36 cellular contexts compared by ENCODE assay signal in genomic region chr6:36742146-36742545, GRCh38. TPM values are rescaled to one million over a fixed set of nuclear protein-coding genes. Genes with fewer than 3 reads are reported as not detected.
"Had no signal": no experiment of that assay in that cellular context is flagged by ENCODE, and none has a peak within 500 bp of the region (broad histone marks: within the 10 kb centered on the region; RNA-seq: fewer than 3 reads in every experiment).

No MANE protein-coding gene starts in this region.

- H3K27ac ChIP-seq: adrenal gland, body of pancreas, esophagus muscularis mucosa, foreskin keratinocyte, gastroesophageal sphincter had no signal

- ATAC-seq: activated CD4-positive, alpha-beta T cell treated with anti-CD3 and anti-CD28 coated beads for 36 hours; activated CD8-positive, alpha-beta memory T cell treated with anti-CD3 and anti-CD28 coated beads, Interleukin-2, amount 10 ng/mL, durations not matched to agents 7 days and 5 days; activated CD8-positive, alpha-beta T cell treated with anti-CD3 and anti-CD28 coated beads, Interleukin-2, amount 10 ng/mL, durations not matched to agents 7 days and 5 days; activated naive CD8-positive, alpha-beta T cell treated with anti-CD3 and anti-CD28 coated beads, Interleukin-2, amount 50 U/mL, for 24 hours; body of pancreas; effector memory CD8-positive, alpha-beta T cell; foreskin keratinocyte; gastroesophageal sphincter; T-helper 17 cell had no signal

- H3K9me3 Mint-ChIP-seq: activated CD4-positive, alpha-beta memory T cell treated with anti-CD3 and anti-CD28 coated beads for 36 hours; activated CD4-positive, alpha-beta T cell treated with anti-CD3 and anti-CD28 coated beads, Interleukin-2, amount 10 ng/mL, durations not matched to agents 24 days and 14 days; activated naive CD4-positive, alpha-beta T cell treated with anti-CD3 and anti-CD28 coated beads for 36 hours; activated naive CD4-positive, alpha-beta T cell treated with anti-CD3 and anti-CD28 coated beads, Interleukin-2, amount 50 U/mL, for 24 hours; activated naive CD8-positive, alpha-beta T cell treated with anti-CD3 and anti-CD28 coated beads for 36 hours; activated naive CD8-positive, alpha-beta T cell treated with anti-CD3 and anti-CD28 coated beads, Interleukin-2, amount 50 U/mL, for 24 hours; activated T-helper 1 cell treated with anti-CD3 and anti-CD28 coated beads, Interleukin-12 subunit alpha, Interleukin-12 subunit beta, Interleukin-2, Interleukin-4 antibody, amounts not matched to agents 30 ng/mL and 10 ng/mL and 1 ng/mL, durations not matched to agents 14 hours and 24 hours and 36 hours; activated T-helper 2 cell treated with anti-CD3 and anti-CD28 coated beads, Interferon-gamma antibody, Interleukin-2, Interleukin-4, amounts not matched to agents 10 μg/mL and 5 μg/mL and 100 μg/mL, durations not matched to agents 14 hours and 24 hours and 36 hours; effector memory CD8-positive, alpha-beta T cell; T-helper 2 cell treated with Interferon-gamma antibody and Interleukin-4, amounts not matched to agents 5 μg/mL and 100 μg/mL, for 36 hours had no signal

- DNase-seq: activated CD4-positive, alpha-beta memory T cell treated with anti-CD3 and anti-CD28 coated beads for 36 hours; activated CD4-positive, alpha-beta T cell treated with anti-CD3 and anti-CD28 coated beads for 36 hours; activated CD4-positive, alpha-beta T cell treated with anti-CD3 and anti-CD28 coated beads, Interleukin-2, amount 10 ng/mL, durations not matched to agents 24 days and 14 days; activated CD4-positive, CD25-positive, alpha-beta regulatory T cell; activated CD4-positive, CD25-positive, alpha-beta regulatory T cell treated with anti-CD3 and anti-CD28 coated beads, Interleukin-2, amount 50 U/mL, for 72 hours; activated CD8-positive, alpha-beta memory T cell treated with anti-CD3 and anti-CD28 coated beads, Interleukin-2, amount 10 ng/mL, durations not matched to agents 7 days and 5 days; activated CD8-positive, alpha-beta memory T cell treated with anti-CD3 and anti-CD28 coated beads, Interleukin-2, amount 50 U/mL, for 4 hours; activated CD8-positive, alpha-beta T cell treated with anti-CD3 and anti-CD28 coated beads, Interleukin-2, amount 10 ng/mL, durations not matched to agents 7 days and 5 days; activated effector memory CD4-positive, alpha-beta T cell treated with anti-CD3 and anti-CD28 coated beads, Interleukin-2, amount 50 U/mL, for 16 hours; activated naive CD4-positive, alpha-beta T cell treated with anti-CD3 and anti-CD28 coated beads for 36 hours; activated naive CD8-positive, alpha-beta T cell treated with anti-CD3 and anti-CD28 coated beads for 36 hours; activated naive CD8-positive, alpha-beta T cell treated with anti-CD3 and anti-CD28 coated beads, Interleukin-2, amount 50 U/mL, for 24 hours; activated T-cell treated with anti-CD3 and anti-CD28 coated beads, Interleukin-2, amount 50 U/mL, for 1 hour; activated T-cell treated with anti-CD3 and anti-CD28 coated beads, Interleukin-2, amount 50 U/mL, for 48 hours; adrenal gland; amygdala; body of pancreas; cortex of kidney; dermis blood vessel endothelial cell; effector CD4-positive, alpha-beta T cell; effector memory CD8-positive, alpha-beta T cell; erythroblast; foreskin keratinocyte; head of caudate nucleus; T-helper 1 cell; T-helper 17 cell; T1000 had no signal

- H3K9me3 ChIP-seq: adrenal gland, body of pancreas, esophagus muscularis mucosa, gastroesophageal sphincter had no signal

- H3K27ac Mint-ChIP-seq: activated CD4-positive, alpha-beta memory T cell treated with anti-CD3 and anti-CD28 coated beads for 36 hours; activated CD4-positive, alpha-beta T cell treated with anti-CD3 and anti-CD28 coated beads for 36 hours; activated CD8-positive, alpha-beta memory T cell treated with anti-CD3 and anti-CD28 coated beads, Interleukin-2, amount 10 ng/mL, durations not matched to agents 7 days and 5 days; activated CD8-positive, alpha-beta T cell treated with anti-CD3 and anti-CD28 coated beads, Interleukin-2, amount 10 ng/mL, durations not matched to agents 7 days and 5 days; activated naive CD4-positive, alpha-beta T cell treated with anti-CD3 and anti-CD28 coated beads, Interleukin-2, amount 50 U/mL, for 24 hours; activated naive CD8-positive, alpha-beta T cell treated with anti-CD3 and anti-CD28 coated beads for 36 hours; activated naive CD8-positive, alpha-beta T cell treated with anti-CD3 and anti-CD28 coated beads, Interleukin-2, amount 50 U/mL, for 24 hours; activated T-helper 1 cell treated with anti-CD3 and anti-CD28 coated beads, Interleukin-12 subunit alpha, Interleukin-12 subunit beta, Interleukin-2, Interleukin-4 antibody, amounts not matched to agents 30 ng/mL and 10 ng/mL and 1 ng/mL, durations not matched to agents 14 hours and 24 hours and 36 hours; activated T-helper 2 cell treated with anti-CD3 and anti-CD28 coated beads, Interferon-gamma antibody, Interleukin-2, Interleukin-4, amounts not matched to agents 10 μg/mL and 5 μg/mL and 100 μg/mL, durations not matched to agents 14 hours and 24 hours and 36 hours; effector memory CD8-positive, alpha-beta T cell had no signal

- H3K36me3 ChIP-seq: adrenal gland, esophagus muscularis mucosa, gastroesophageal sphincter had no signal

- H3K4me1 Mint-ChIP-seq: activated naive CD4-positive, alpha-beta T cell treated with anti-CD3 and anti-CD28 coated beads, Interleukin-2, amount 50 U/mL, for 24 hours; activated naive CD8-positive, alpha-beta T cell treated with anti-CD3 and anti-CD28 coated beads for 36 hours had no signal

- H3K36me3 Mint-ChIP-seq: activated CD4-positive, alpha-beta memory T cell treated with anti-CD3 and anti-CD28 coated beads for 36 hours; activated CD8-positive, alpha-beta memory T cell treated with anti-CD3 and anti-CD28 coated beads, Interleukin-2, amount 10 ng/mL, durations not matched to agents 7 days and 5 days; activated naive CD4-positive, alpha-beta T cell treated with anti-CD3 and anti-CD28 coated beads, Interleukin-2, amount 50 U/mL, for 24 hours; activated naive CD8-positive, alpha-beta T cell treated with anti-CD3 and anti-CD28 coated beads for 36 hours had no signal

- H3K4me3 ChIP-seq: adrenal gland, body of pancreas, esophagus muscularis mucosa, gastroesophageal sphincter had no signal

- H3K4me1 ChIP-seq: adrenal gland, body of pancreas, esophagus muscularis mucosa, foreskin keratinocyte, gastroesophageal sphincter had no signal

- H3K27me3 ChIP-seq: adrenal gland, body of pancreas, esophagus muscularis mucosa, foreskin keratinocyte, gastroesophageal sphincter had no signal

- H3K4me3 Mint-ChIP-seq: activated CD4-positive, alpha-beta memory T cell treated with anti-CD3 and anti-CD28 coated beads for 36 hours; activated CD4-positive, alpha-beta T cell treated with anti-CD3 and anti-CD28 coated beads for 36 hours; activated CD4-positive, alpha-beta T cell treated with anti-CD3 and anti-CD28 coated beads, Interleukin-2, amount 10 ng/mL, durations not matched to agents 24 days and 14 days; activated CD8-positive, alpha-beta memory T cell treated with anti-CD3 and anti-CD28 coated beads, Interleukin-2, amount 10 ng/mL, durations not matched to agents 7 days and 5 days; activated CD8-positive, alpha-beta T cell treated with anti-CD3 and anti-CD28 coated beads, Interleukin-2, amount 10 ng/mL, durations not matched to agents 7 days and 5 days; activated naive CD4-positive, alpha-beta T cell treated with anti-CD3 and anti-CD28 coated beads for 36 hours; activated naive CD4-positive, alpha-beta T cell treated with anti-CD3 and anti-CD28 coated beads, Interleukin-2, amount 50 U/mL, for 24 hours; activated naive CD8-positive, alpha-beta T cell treated with anti-CD3 and anti-CD28 coated beads for 36 hours; activated naive CD8-positive, alpha-beta T cell treated with anti-CD3 and anti-CD28 coated beads, Interleukin-2, amount 50 U/mL, for 24 hours; activated T-helper 1 cell treated with anti-CD3 and anti-CD28 coated beads, Interleukin-12 subunit alpha, Interleukin-12 subunit beta, Interleukin-2, Interleukin-4 antibody, amounts not matched to agents 30 ng/mL and 10 ng/mL and 1 ng/mL, durations not matched to agents 14 hours and 24 hours and 36 hours; effector memory CD8-positive, alpha-beta T cell; T-helper 17 cell; T-helper 2 cell treated with Interferon-gamma antibody and Interleukin-4, amounts not matched to agents 5 μg/mL and 100 μg/mL, for 36 hours had no signal

RNA-seq across cellular contexts. Expression of gene RAB44, which starts 44.5 kb away (rescaled TPM):
- total RNA-seq: activated CD4-positive, alpha-beta T cell treated with anti-CD3 and anti-CD28 coated beads, Interleukin-2, amount 10 ng/mL, durations not matched to agents 24 days and 14 days; activated CD8-positive, alpha-beta memory T cell treated with anti-CD3 and anti-CD28 coated beads for 36 hours; activated CD8-positive, alpha-beta memory T cell treated with anti-CD3 and anti-CD28 coated beads, Interleukin-2, amount 10 ng/mL, durations not matched to agents 7 days and 5 days; activated CD8-positive, alpha-beta T cell treated with anti-CD3 and anti-CD28 coated beads, Interleukin-2, amount 10 ng/mL, durations not matched to agents 7 days and 5 days; activated naive CD8-positive, alpha-beta T cell treated with anti-CD3 and anti-CD28 coated beads for 36 hours; activated T-helper 2 cell treated with anti-CD3 and anti-CD28 coated beads, Interferon-gamma antibody, Interleukin-2, Interleukin-4, amounts not matched to agents 10 μg/mL and 5 μg/mL and 100 μg/mL, durations not matched to agents 14 hours and 24 hours and 36 hours; adrenal gland; chondrocyte; foreskin keratinocyte had no signal
- polyA plus RNA-seq: aorta had no signal
